ENCODE assay signal across 8 cellular contexts in genomic region chr3:111691293-111691909, GRCh38. TPM values are rescaled to one million over a fixed set of nuclear protein-coding genes. Genes with fewer than 3 reads are reported as not detected.
DNase-seq lines count a peak whose midpoint lies in the region; ATAC-seq, FAIRE-seq and TF ChIP-seq lines count a peak whose summit lies in the region.

No MANE protein-coding gene starts in this region.

- H3K79me2 ChIP-seq in OCI-LY7 (ENCODE audit: insufficient read depth, low read depth, low read length): no peaks in the 10 kb centered on the region
- H3K79me2 ChIP-seq in endothelial cell of umbilical vein (ENCODE audit: control insufficient read depth, insufficient read depth, low read length): no peaks in the 10 kb centered on the region
- peaks cover 3% of the 10 kb centered on the region for H3K79me2 ChIP-seq in osteoblast (ENCODE audit: insufficient read depth, low read length)

- H3K27me3 ChIP-seq in BE2C (no peaks in the 10 kb centered on the region), endothelial cell of umbilical vein (ENCODE audit: control insufficient read depth in 2 of 2, insufficient read depth in 2 of 2, low read length in 2 of 2) (no peaks in the 10 kb centered on the region), osteoblast (ENCODE audit: insufficient read depth, low read length) (no peaks in the 10 kb centered on the region), uterus (no peaks in the 10 kb centered on the region)

- H3K4me1 ChIP-seq in BE2C: no peaks in the 10 kb centered on the region
- H3K4me1 ChIP-seq in OCI-LY7 (ENCODE audit: insufficient read depth, low read length, poor library complexity, severe bottlenecking): no peaks in the 10 kb centered on the region
- H3K4me1 ChIP-seq in endothelial cell of umbilical vein (ENCODE audit: control insufficient read depth, extremely low read depth, insufficient read depth, low read length): peaks cover 12% of the 10 kb centered on the region
- peaks cover 37% of the 10 kb centered on the region for H3K4me1 ChIP-seq in osteoblast (ENCODE audit: insufficient read depth, low read length)
- no peaks in the 10 kb centered on the region for H3K4me1 ChIP-seq in uterus

- no peak overlapping the region for H3K9ac ChIP-seq in endothelial cell of umbilical vein (replicated peaks; ENCODE audit: extremely low read depth, insufficient read depth, low read length)

- POLR2A ChIA-PET in OCI-LY7 (lab: Charles Lee): interaction anchor here (1.0 to 1.8 kb wide), 4 partner anchors 10 to 22 kb away, joined by 3 to 7 read pairs (median 4); no protein-coding TSS in a partner anchor
- POLR2A ChIA-PET in endothelial cell of umbilical vein (lab: Charles Lee): no interaction called here

- BruUV-seq in OCI-LY7 (replicated peaks; lab: Mats Ljungman, UMichigan) (no TSS peak), endothelial cell of umbilical vein (replicated peaks; lab: Mats Ljungman, UMichigan) (no TSS peak)

- dilution Hi-C loops in endothelial cell of umbilical vein (cut with MboI; ENCODE audit: extremely low pct_ligation_motif_present, low sequenced_read_pairs): no loop called here

- FAIRE-seq in endothelial cell of umbilical vein (lab: Jason Lieb, UNC): peak; percentile 73

- H3K4me3 ChIP-seq in BE2C (ENCODE audit: low read depth, low read length): peak overlapping the region; percentile 43
- no peak overlapping the region for H3K4me3 ChIP-seq in OCI-LY7 (ENCODE audit: low read depth, low read length, poor library complexity, severe bottlenecking)
- no peak overlapping the region for H3K4me3 ChIP-seq in endothelial cell of umbilical vein (replicated peaks in 1 of 3; ENCODE audit: insufficient read depth in 1 of 3, low read depth in 1 of 3, low read length in 3 of 3)
- H3K4me3 ChIP-seq in osteoblast (ENCODE audit: insufficient read depth, low read length): no peak overlapping the region
- H3K4me3 ChIP-seq in uterus: no peak overlapping the region

- peaks cover 7% of the 10 kb centered on the region for H4K20me1 ChIP-seq in OCI-LY7 (ENCODE audit: insufficient read depth, low read length)
- H4K20me1 ChIP-seq in endothelial cell of umbilical vein (replicated peaks; ENCODE audit: control insufficient read depth, extremely low read depth, insufficient read depth, low read length): no peaks in the 10 kb centered on the region
- H4K20me1 ChIP-seq in osteoblast (ENCODE audit: insufficient read depth, low read length): no peaks in the 10 kb centered on the region

- H2AFZ ChIP-seq in OCI-LY7 (ENCODE audit: low read length) (no peak overlapping the region), endothelial cell of umbilical vein (ENCODE audit: low read depth, low read length) (no peak overlapping the region), osteoblast (ENCODE audit: low read length) (peak overlapping the region; percentile 45)

- H3K9me1 ChIP-seq in endothelial cell of umbilical vein (replicated peaks; ENCODE audit: control insufficient read depth, extremely low read depth, insufficient read depth, low read length): no peaks in the 10 kb centered on the region

- no peaks in the 10 kb centered on the region for H3K9me3 ChIP-seq in BE2C
- no peaks in the 10 kb centered on the region for H3K9me3 ChIP-seq in OCI-LY7 (ENCODE audit: low read length)
- H3K9me3 ChIP-seq in endothelial cell of umbilical vein (replicated peaks; ENCODE audit: control insufficient read depth, insufficient read depth, low read length): no peaks in the 10 kb centered on the region
- H3K9me3 ChIP-seq in osteoblast (ENCODE audit: low read depth, low read length): no peaks in the 10 kb centered on the region
- no peaks in the 10 kb centered on the region for H3K9me3 ChIP-seq in uterus

- no peak overlapping the region for H3K4me2 ChIP-seq in OCI-LY7 (ENCODE audit: low read length)
- no peak overlapping the region for H3K4me2 ChIP-seq in endothelial cell of umbilical vein (ENCODE audit: insufficient read depth, low read length)
- no peak overlapping the region for H3K4me2 ChIP-seq in osteoblast (ENCODE audit: insufficient read depth, low read length)

- DNase-seq in BE2C: no peak
- peak; percentile 47 for DNase-seq in H4 (ENCODE audit: low spot score)
- DNase-seq in OCI-LY7 (ENCODE audit: low spot score): peak; percentile 30
- DNase-seq in endothelial cell of umbilical vein (ENCODE audit: low read depth, low spot score): peak; percentile 53
- peak; percentile 75 for DNase-seq in osteoblast (ENCODE audit: insufficient read length, low spot score, missing footprints)
- DNase-seq in uterus: no peak
- DNase-seq in foreskin melanocyte: no peak

- CTCF ChIA-PET in OCI-LY7 (lab: Charles Lee; ENCODE audit: unreplicated experiment) (interaction anchor here (0.6 to 2.4 kb wide), 2 partner anchors 22 to 24 kb away, joined by 3 to 10 read pairs; no protein-coding TSS in a partner anchor), endothelial cell of umbilical vein (lab: Charles Lee) (interaction anchor here (0.6 to 2.7 kb wide), 21 partner anchors 8 to 611 kb away, joined by 3 to 30 read pairs (median 5); partner anchors contain the start of gene ABHD10)

- intact Hi-C loops in OCI-LY7 (cut with micrococcal nuclease; ENCODE audit: unreplicated experiment): loop anchor here (1.0 kb wide), 1 partner anchor 22 kb away; no protein-coding TSS in a partner anchor
- intact Hi-C loops in endothelial cell of umbilical vein (cut with micrococcal nuclease): loop anchor here (1.0 kb wide), 1 partner anchor 22 kb away; no protein-coding TSS in a partner anchor
- intact Hi-C loops in uterus (cut with DNase I; ENCODE audit: low total_unique reads): no loop called here

- H3K27ac ChIP-seq in OCI-LY7 (ENCODE audit: low read depth, low read length, poor library complexity, severe bottlenecking) (no peak overlapping the region), endothelial cell of umbilical vein (ENCODE audit: insufficient read depth, low read depth, low read length) (no peak overlapping the region), osteoblast (ENCODE audit: low read depth, low read length) (no peak overlapping the region), uterus (no peak overlapping the region)

- no peaks in the 10 kb centered on the region for H3K9me2 ChIP-seq in OCI-LY7 (ENCODE audit: insufficient read depth, low read length)

- TF ChIP-seq CTCF in BE2C (IDR thresholded peaks at IDR 0.05; ENCODE audit: low read depth, low read length): peak; percentile 59
- peak; percentile 77 for TF ChIP-seq CTCF in OCI-LY7 (conservative IDR thresholded peaks at IDR 0.05; ENCODE audit: low read length)
- peak; percentile 17 to 40 for TF ChIP-seq CTCF in endothelial cell of umbilical vein (IDR thresholded peaks at IDR 0.05; ENCODE audit: extremely low read depth in 1 of 2, insufficient read depth in 1 of 2, low read depth in 1 of 2, low read length in 2 of 2)
- peak; percentile 67 for TF ChIP-seq CTCF in osteoblast (IDR thresholded peaks at IDR 0.05; ENCODE audit: extremely low read depth, low read depth, low read length)
- peak in 2 of 4 experiments; percentile 12 to 27 for TF ChIP-seq CTCF in uterus (IDR thresholded peaks at IDR 0.05)

- no peak for ATAC-seq in GM19328 (IDR thresholded peaks at IDR 0.05; ENCODE audit: unreplicated experiment)

- TF ChIP-seq POLR2A in endothelial cell of umbilical vein (IDR thresholded peaks at IDR 0.05; ENCODE audit: low read depth, low read length): no peak
- TF ChIP-seq POLR2A in uterus (IDR thresholded peaks at IDR 0.05): no peak

- no peaks in the 10 kb centered on the region for H3K36me3 ChIP-seq in BE2C
- H3K36me3 ChIP-seq in OCI-LY7 (ENCODE audit: insufficient read depth, low read length): no peaks in the 10 kb centered on the region
- no peaks in the 10 kb centered on the region for H3K36me3 ChIP-seq in endothelial cell of umbilical vein (ENCODE audit: control insufficient read depth in 2 of 2, extremely low read depth in 1 of 2, insufficient read depth in 2 of 2, low read length in 2 of 2)
- H3K36me3 ChIP-seq in osteoblast (ENCODE audit: insufficient read depth, low read length): no peaks in the 10 kb centered on the region
- H3K36me3 ChIP-seq in uterus: no peaks in the 10 kb centered on the region

TF ChIP-seq in endothelial cell of umbilical vein, 7 proteins besides CTCF, POLR2A, EP300 and RAD21:
- TF ChIP-seq FOS (IDR thresholded peaks at IDR 0.05; ENCODE audit: borderline replicate concordance, insufficient read depth, low read length) (no peak), EZH2 (IDR thresholded peaks at IDR 0.05; ENCODE audit: borderline replicate concordance, low read depth, low read length, severe bottlenecking) (no peak), MYC (IDR thresholded peaks at IDR 0.05; ENCODE audit: low read depth, low read length) (no peak), POLR2AphosphoS5 (IDR thresholded peaks at IDR 0.05; ENCODE audit: insufficient read depth, low read depth, low read length) (no peak), JUN (IDR thresholded peaks at IDR 0.05; ENCODE audit: borderline replicate concordance, insufficient read depth, insufficient read length, low read depth) (no peak)

RNA-seq across cellular contexts. Expression of gene PLCXD2, which starts 16.9 kb away (rescaled TPM):
- 0.29 TPM for polyA plus RNA-seq in BE2C (2012; ENCODE audit: insufficient read depth, insufficient read length, low read depth)
- total RNA-seq in H4 (2014; rRNA removed; shearing (Covaris generic)): 0.46 and 2.0 TPM in 2 replicates
- total RNA-seq in OCI-LY7 (2014; rRNA removed; shearing (Covaris generic)): 3.3 and 4.5 TPM in 2 replicates
- total RNA-seq in OCI-LY7 (2022): 3.8 and 4.3 TPM in 2 replicates
- 2.6 and 3.3 TPM in 2 replicates for total RNA-seq in endothelial cell of umbilical vein
- polyA plus RNA-seq in endothelial cell of umbilical vein: 0.96 and 1.2 TPM in 2 replicates
- polyA plus RNA-seq in endothelial cell of umbilical vein (2011; cell fraction: cytosol; rRNA removed): 0.57 and 0.75 TPM in 2 replicates
- polyA plus RNA-seq in endothelial cell of umbilical vein (2011; cell fraction: nucleus; rRNA removed): 4.9 and 5.2 TPM in 2 replicates
- 2.4 and 3.3 TPM in 2 replicates for polyA plus RNA-seq in endothelial cell of umbilical vein (2012)
- polyA minus RNA-seq in endothelial cell of umbilical vein: 5.2 and 7.9 TPM in 2 replicates
- polyA minus RNA-seq in endothelial cell of umbilical vein (2011; cell fraction: cytosol; rRNA and poly(A)+ RNA removed): 1.6 TPM
- polyA minus RNA-seq in endothelial cell of umbilical vein (2011; cell fraction: nucleus; rRNA and poly(A)+ RNA removed): 6.4 and 7.1 TPM in 2 replicates
- 0.72 and 1.5 TPM in 2 replicates for total RNA-seq in osteoblast
- total RNA-seq in uterus: 1 to 10 TPM in 2 of 4 donors, under 1 TPM in 2; under 0.01 to 1.0 (median 0.65) TPM

Comparison
In these comparisons a context has a peak if more than half of its experiments do, and no peak if none do; other contexts are left out.
1. DNase-seq: peak in H4 (single experiment), OCI-LY7 (single experiment), endothelial cell of umbilical vein (single experiment) and osteoblast (single experiment); none in BE2C (single experiment), uterus (0 of 2) and foreskin melanocyte (single experiment).